30 cellular contexts compared by ENCODE assay signal in genomic region chr7:70035955-70036354, GRCh38.
"Had no signal": no experiment of that assay in that cellular context is flagged by ENCODE, and none has a peak within 500 bp of the region (broad histone marks: within the 10 kb centered on the region; RNA-seq: fewer than 3 reads in every experiment).

No MANE protein-coding gene starts in this region.

- H3K4me1 ChIP-seq: foreskin keratinocyte, gastrocnemius medialis had no signal

- H3K27ac Mint-ChIP-seq: activated CD4-positive, alpha-beta memory T cell treated with anti-CD3 and anti-CD28 coated beads, Interleukin-2, amount 10 ng/mL, durations not matched to agents 7 days and 5 days; activated CD4-positive, alpha-beta T cell treated with anti-CD3 and anti-CD28 coated beads, Interleukin-2, amount 10 ng/mL, durations not matched to agents 7 days and 5 days; activated naive CD8-positive, alpha-beta T cell; activated T-cell treated with anti-CD3 and anti-CD28 coated beads, Interleukin-2, amount 50 U/mL, for 24 hours; activated T-helper 17 cell treated with anti-CD3 and anti-CD28 coated beads, Interleukin-2, amount 50 U/mL, for 72 hours; effector memory CD8-positive, alpha-beta T cell; WTC11 had no signal

- H3K4me1 Mint-ChIP-seq: activated CD4-positive, alpha-beta memory T cell treated with anti-CD3 and anti-CD28 coated beads, Interleukin-2, amount 10 ng/mL, durations not matched to agents 7 days and 5 days; activated CD4-positive, alpha-beta T cell treated with anti-CD3 and anti-CD28 coated beads, Interleukin-2, amount 10 ng/mL, durations not matched to agents 7 days and 5 days; activated T-helper 17 cell treated with anti-CD3 and anti-CD28 coated beads, Interleukin-2, amount 50 U/mL, for 72 hours; central memory CD8-positive, alpha-beta T cell had no signal

- H3K36me3 ChIP-seq: brain microvascular endothelial cell, esophagus muscularis mucosa, gastrocnemius medialis, heart left ventricle had no signal

- H3K27me3 ChIP-seq: brain microvascular endothelial cell, esophagus muscularis mucosa, foreskin keratinocyte, gastrocnemius medialis, heart left ventricle had no signal

- H3K9me3 ChIP-seq: esophagus muscularis mucosa, gastrocnemius medialis had no signal

- H3K4me3 Mint-ChIP-seq: activated CD4-positive, alpha-beta memory T cell treated with anti-CD3 and anti-CD28 coated beads, Interleukin-2, amount 10 ng/mL, durations not matched to agents 7 days and 5 days; activated CD4-positive, alpha-beta T cell treated with anti-CD3 and anti-CD28 coated beads, Interleukin-2, amount 10 ng/mL, durations not matched to agents 7 days and 5 days; activated naive CD8-positive, alpha-beta T cell; activated T-cell treated with anti-CD3 and anti-CD28 coated beads, Interleukin-2, amount 50 U/mL, for 24 hours; activated T-helper 17 cell treated with anti-CD3 and anti-CD28 coated beads, Interleukin-2, amount 50 U/mL, for 72 hours; central memory CD8-positive, alpha-beta T cell; effector memory CD8-positive, alpha-beta T cell; WTC11 had no signal

- DNase-seq: activated CD4-positive, alpha-beta memory T cell treated with anti-CD3 and anti-CD28 coated beads, Interleukin-2, amount 10 ng/mL, durations not matched to agents 7 days and 5 days; activated CD4-positive, alpha-beta T cell treated with anti-CD3 and anti-CD28 coated beads for 1 hour; activated CD4-positive, alpha-beta T cell treated with anti-CD3 and anti-CD28 coated beads for 4 hours; activated CD4-positive, alpha-beta T cell treated with anti-CD3 and anti-CD28 coated beads, Interleukin-2, amount 10 ng/mL, durations not matched to agents 7 days and 5 days; activated CD4-positive, alpha-beta T cell treated with anti-CD3 and anti-CD28 coated beads, Interleukin-2, amount 50 U/mL, for 4 hours; activated CD8-positive, alpha-beta memory T cell treated with anti-CD3 and anti-CD28 coated beads, Interleukin-2, amount 50 U/mL, for 48 hours; activated effector memory CD4-positive, alpha-beta T cell treated with Interleukin-2 at 50 U/mL for 16 hours; activated gamma-delta T cell treated with Interleukin-2 at 50 U/mL for 16 hours; activated naive CD4-positive, alpha-beta T cell treated with anti-CD3 and anti-CD28 coated beads, Interleukin-2, amount 50 U/mL, for 16 hours; activated naive CD4-positive, alpha-beta T cell treated with Interleukin-2 at 50 U/mL for 16 hours; activated T-cell treated with anti-CD3 and anti-CD28 coated beads for 4 hours; activated T-cell treated with anti-CD3 and anti-CD28 coated beads, Interleukin-2, amount 50 U/mL, for 24 hours; amniotic stem cell; brain microvascular endothelial cell; cortex of kidney; dermis blood vessel endothelial cell; effector CD4-positive, alpha-beta T cell; effector memory CD8-positive, alpha-beta T cell; erythroblast; foreskin keratinocyte; gastrocnemius medialis; glutamatergic neuron; heart left ventricle; T-helper 2 cell had no signal

- H3K4me3 ChIP-seq: esophagus muscularis mucosa, gastrocnemius medialis, heart left ventricle had no signal

- H3K27me3 Mint-ChIP-seq: activated CD4-positive, alpha-beta memory T cell treated with anti-CD3 and anti-CD28 coated beads, Interleukin-2, amount 10 ng/mL, durations not matched to agents 7 days and 5 days; activated CD4-positive, alpha-beta T cell treated with anti-CD3 and anti-CD28 coated beads, Interleukin-2, amount 10 ng/mL, durations not matched to agents 7 days and 5 days; activated naive CD8-positive, alpha-beta T cell; activated T-cell treated with anti-CD3 and anti-CD28 coated beads, Interleukin-2, amount 50 U/mL, for 24 hours; activated T-helper 17 cell treated with anti-CD3 and anti-CD28 coated beads, Interleukin-2, amount 50 U/mL, for 72 hours; central memory CD8-positive, alpha-beta T cell had no signal

- H3K9me3 Mint-ChIP-seq: activated CD4-positive, alpha-beta memory T cell treated with anti-CD3 and anti-CD28 coated beads, Interleukin-2, amount 10 ng/mL, durations not matched to agents 7 days and 5 days; activated CD4-positive, alpha-beta T cell treated with anti-CD3 and anti-CD28 coated beads, Interleukin-2, amount 10 ng/mL, durations not matched to agents 7 days and 5 days; activated T-cell treated with anti-CD3 and anti-CD28 coated beads, Interleukin-2, amount 50 U/mL, for 24 hours; activated T-helper 17 cell treated with anti-CD3 and anti-CD28 coated beads, Interleukin-2, amount 50 U/mL, for 72 hours; central memory CD8-positive, alpha-beta T cell; effector memory CD8-positive, alpha-beta T cell; WTC11 had no signal

- H3K27ac ChIP-seq: brain microvascular endothelial cell, esophagus muscularis mucosa, foreskin keratinocyte, gastrocnemius medialis, heart left ventricle, VCaP had no signal

- ATAC-seq: activated T-helper 17 cell treated with anti-CD3 and anti-CD28 coated beads, Interleukin-2, amount 50 U/mL, for 72 hours; effector memory CD8-positive, alpha-beta T cell; foreskin keratinocyte; gastrocnemius medialis; WTC11 had no signal

- H3K36me3 Mint-ChIP-seq: activated naive CD8-positive, alpha-beta T cell; WTC11 had no signal
